Comparison of ENCODE assay signal across 1 cellular context in genomic region chr1:48242126-48242736, GRCh38.
TF ChIP-seq lines count a peak whose summit lies in the region.

No MANE protein-coding gene starts in this region.

TF ChIP-seq in HepG2, 621 proteins besides CTCF, POLR2A, EP300 and RAD21 (continued from another document):
- peak; percentile 33; the same call in 1 of the 2 replicates for TF ChIP-seq ZFY (CRISPR knock-in tag; IDR thresholded peaks at IDR 0.05)
- no peak for TF ChIP-seq CREB1 (IDR thresholded peaks at IDR 0.05)
- no peak for TF ChIP-seq CREB1 (CRISPR knock-in tag; IDR thresholded peaks at IDR 0.05)
- TF ChIP-seq ZNF572 (CRISPR knock-in tag; IDR thresholded peaks at IDR 0.05), result 0 out of 2 replicates have a peak, but pooled peaks have one; percentile 31
- no peak for TF ChIP-seq ZNF3 (CRISPR knock-in tag; IDR thresholded peaks at IDR 0.05)
- TF ChIP-seq, protein P1, sequence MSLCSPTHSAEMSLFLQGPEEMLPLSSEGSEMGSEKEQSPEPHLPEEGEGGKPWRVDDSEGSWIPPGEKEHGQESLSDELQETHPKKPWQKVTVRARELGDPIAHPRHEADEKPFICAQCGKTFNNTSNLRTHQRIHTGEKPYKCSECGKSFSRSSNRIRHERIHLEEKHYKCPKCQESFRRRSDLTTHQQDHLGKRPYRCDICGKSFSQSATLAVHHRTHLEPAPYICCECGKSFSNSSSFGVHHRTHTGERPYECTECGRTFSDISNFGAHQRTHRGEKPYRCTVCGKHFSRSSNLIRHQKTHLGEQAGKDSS (CRISPR knock-in tag; IDR thresholded peaks at IDR 0.05; ENCODE audit: borderline replicate concordance, low read depth), result 0 out of 2 replicates have a peak, but pooled peaks have one; percentile 25
- TF ChIP-seq ZNF496 (CRISPR knock-in tag; IDR thresholded peaks at IDR 0.05; ENCODE audit: insufficient replicate concordance), result no peak
- 0 out of 2 replicates have a peak, but pooled peaks have one; percentile 18 for TF ChIP-seq ZNF501 (CRISPR knock-in tag; IDR thresholded peaks at IDR 0.05)
- TF ChIP-seq, protein P2, sequence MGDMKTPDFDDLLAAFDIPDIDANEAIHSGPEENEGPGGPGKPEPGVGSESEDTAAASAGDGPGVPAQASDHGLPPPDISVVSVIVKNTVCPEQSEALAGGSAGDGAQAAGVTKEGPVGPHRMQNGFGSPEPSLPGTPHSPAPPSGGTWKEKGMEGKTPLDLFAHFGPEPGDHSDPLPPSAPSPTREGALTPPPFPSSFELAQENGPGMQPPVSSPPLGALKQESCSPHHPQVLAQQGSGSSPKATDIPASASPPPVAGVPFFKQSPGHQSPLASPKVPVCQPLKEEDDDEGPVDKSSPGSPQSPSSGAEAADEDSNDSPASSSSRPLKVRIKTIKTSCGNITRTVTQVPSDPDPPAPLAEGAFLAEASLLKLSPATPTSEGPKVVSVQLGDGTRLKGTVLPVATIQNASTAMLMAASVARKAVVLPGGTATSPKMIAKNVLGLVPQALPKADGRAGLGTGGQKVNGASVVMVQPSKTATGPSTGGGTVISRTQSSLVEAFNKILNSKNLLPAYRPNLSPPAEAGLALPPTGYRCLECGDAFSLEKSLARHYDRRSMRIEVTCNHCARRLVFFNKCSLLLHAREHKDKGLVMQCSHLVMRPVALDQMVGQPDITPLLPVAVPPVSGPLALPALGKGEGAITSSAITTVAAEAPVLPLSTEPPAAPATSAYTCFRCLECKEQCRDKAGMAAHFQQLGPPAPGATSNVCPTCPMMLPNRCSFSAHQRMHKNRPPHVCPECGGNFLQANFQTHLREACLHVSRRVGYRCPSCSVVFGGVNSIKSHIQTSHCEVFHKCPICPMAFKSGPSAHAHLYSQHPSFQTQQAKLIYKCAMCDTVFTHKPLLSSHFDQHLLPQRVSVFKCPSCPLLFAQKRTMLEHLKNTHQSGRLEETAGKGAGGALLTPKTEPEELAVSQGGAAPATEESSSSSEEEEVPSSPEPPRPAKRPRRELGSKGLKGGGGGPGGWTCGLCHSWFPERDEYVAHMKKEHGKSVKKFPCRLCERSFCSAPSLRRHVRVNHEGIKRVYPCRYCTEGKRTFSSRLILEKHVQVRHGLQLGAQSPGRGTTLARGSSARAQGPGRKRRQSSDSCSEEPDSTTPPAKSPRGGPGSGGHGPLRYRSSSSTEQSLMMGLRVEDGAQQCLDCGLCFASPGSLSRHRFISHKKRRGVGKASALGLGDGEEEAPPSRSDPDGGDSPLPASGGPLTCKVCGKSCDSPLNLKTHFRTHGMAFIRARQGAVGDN (CRISPR knock-in tag; IDR thresholded peaks at IDR 0.05), result peak; percentile 72
- no peak for TF ChIP-seq MLXIP (CRISPR knock-in tag; IDR thresholded peaks at IDR 0.05; ENCODE audit: borderline replicate concordance)
- TF ChIP-seq, protein P3, sequence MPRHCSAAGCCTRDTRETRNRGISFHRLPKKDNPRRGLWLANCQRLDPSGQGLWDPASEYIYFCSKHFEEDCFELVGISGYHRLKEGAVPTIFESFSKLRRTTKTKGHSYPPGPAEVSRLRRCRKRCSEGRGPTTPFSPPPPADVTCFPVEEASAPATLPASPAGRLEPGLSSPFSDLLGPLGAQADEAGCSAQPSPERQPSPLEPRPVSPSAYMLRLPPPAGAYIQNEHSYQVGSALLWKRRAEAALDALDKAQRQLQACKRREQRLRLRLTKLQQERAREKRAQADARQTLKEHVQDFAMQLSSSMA (CRISPR knock-in tag; IDR thresholded peaks at IDR 0.05), result 0 out of 2 replicates have a peak, but pooled peaks have one; percentile 32
- TF ChIP-seq SP4 (CRISPR knock-in tag; IDR thresholded peaks at IDR 0.05), result no peak
- TF ChIP-seq ZNF773 (CRISPR knock-in tag; IDR thresholded peaks at IDR 0.05; ENCODE audit: borderline replicate concordance), result no peak
- TF ChIP-seq POGZ (CRISPR knock-in tag; IDR thresholded peaks at IDR 0.05), result 0 out of 2 replicates have a peak, but pooled peaks have one; percentile 34
- no peak for TF ChIP-seq NONO (IDR thresholded peaks at IDR 0.05)
- 0 out of 2 replicates have a peak, but pooled peaks have one; percentile 26 for TF ChIP-seq NONO (CRISPR knock-in tag; conservative IDR thresholded peaks at IDR 0.05)
- TF ChIP-seq TIGD3 (CRISPR knock-in tag; IDR thresholded peaks at IDR 0.05; ENCODE audit: borderline replicate concordance), result no peak
- TF ChIP-seq HNF4A (CRISPR knock-in tag; IDR thresholded peaks at IDR 0.05), result peak; percentile 50
- no peak for TF ChIP-seq MYC (CRISPR knock-in tag; IDR thresholded peaks at IDR 0.05; ENCODE audit: borderline replicate concordance)
- peak; percentile 54; the same call in 1 of the 2 replicates for TF ChIP-seq ZFX (CRISPR knock-in tag; IDR thresholded peaks at IDR 0.05; ENCODE audit: low read depth)
